In the genomic region with DNA sequence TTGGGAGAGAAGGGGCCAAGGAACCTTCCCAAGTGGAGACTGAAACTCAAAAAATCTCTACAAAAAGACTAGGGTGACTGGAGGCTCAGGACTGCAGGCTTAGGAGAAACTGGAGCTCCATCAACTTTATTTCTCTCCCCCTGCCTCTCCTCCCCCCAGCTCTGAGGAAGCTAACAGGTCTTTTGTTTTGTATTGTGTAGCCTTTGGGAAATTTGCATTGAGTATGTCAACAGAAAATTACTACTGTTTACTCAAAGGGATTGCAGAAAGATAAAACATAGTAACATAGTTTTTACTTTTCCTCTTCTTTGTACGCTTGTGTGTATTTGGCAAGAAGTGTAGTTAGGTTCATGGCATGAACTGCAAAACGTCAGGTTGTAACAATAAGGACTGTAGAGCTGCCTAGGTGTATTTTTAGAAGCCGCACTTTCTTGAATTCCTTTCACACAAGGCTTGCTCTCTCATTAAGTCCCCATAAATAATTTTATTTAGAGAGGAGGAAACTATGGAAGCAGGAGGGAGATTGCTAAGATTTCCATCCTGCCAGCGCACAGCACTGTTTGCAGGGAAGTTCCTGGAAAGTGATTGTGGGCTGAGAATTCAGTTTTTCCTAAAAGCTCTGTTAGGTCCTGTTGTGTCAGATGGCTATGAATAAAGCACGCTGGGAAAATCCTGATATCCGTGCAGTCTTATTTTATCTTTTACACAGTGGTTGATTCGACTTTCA, we compare ENCODE assay signal across 10 cellular contexts. TPM values are rescaled to one million over a fixed set of nuclear protein-coding genes. Genes with fewer than 3 reads are reported as not detected.
A peak's percentile ranks its signal among the peaks of the same experiment; 100 is the strongest.
DNase-seq lines count a peak whose midpoint lies in the region; ATAC-seq, FAIRE-seq and TF ChIP-seq lines count a peak whose summit lies in the region.
"Had no signal": no experiment of that assay in that cellular context is flagged by ENCODE, and none has a peak within 500 bp of the region (broad histone marks: within the 10 kb centered on the region; RNA-seq: fewer than 3 reads in every experiment).

No MANE protein-coding gene starts in this region.

- H2AFZ ChIP-seq in H1 (ENCODE audit: low read length): no peak overlapping the region

- no peak overlapping the region for H2BK120ac ChIP-seq in H1 (replicated peaks; ENCODE audit: low read depth, low read length)

- CTCF ChIA-PET in H1 (lab: Charles Lee; ENCODE audit: partially characterized antibody): interaction anchor here (0.8 to 1.2 kb wide), 3 partner anchors 23 to 57 kb away, joined by 3 to 4 read pairs (median 4); no protein-coding TSS in a partner anchor

- H3K4me2 ChIP-seq in H1 (ENCODE audit: insufficient read depth in 1 of 2, low read depth in 2 of 2, low read length in 2 of 2): peak overlapping the region; percentile 83 to 90

- no peak overlapping the region for H2BK15ac ChIP-seq in H1 (ENCODE audit: low read length)

- no peak for TF ChIP-seq EP300 in H1 (IDR thresholded peaks at IDR 0.05; ENCODE audit: borderline replicate concordance in 1 of 2, low read depth in 2 of 2, low read length in 2 of 2)
- TF ChIP-seq EP300 in esophagus muscularis mucosa (IDR thresholded peaks at IDR 0.05): no peak

- peak; percentile 29 for DNase-seq in H7
- peak; percentile 59 for DNase-seq in NCI-H526 treated with DMSO at 0.1 percent for 48 hours (lab: John Stamatoyannopoulos, UW)
- DNase-seq in H1 (ENCODE audit: low read depth in 1 of 2, low spot score in 2 of 2): no peak
- DNase-seq in NCI-H2081 treated with DMSO at 0.1 percent for 48 hours (lab: John Stamatoyannopoulos, UW): no peak
- no peak for DNase-seq in hepatic stellate cell (ENCODE audit: low spot score)
- no peak for DNase-seq in esophagus muscularis mucosa (ENCODE audit: extremely low spot score)
- DNase-seq: occipital lobe had no signal

- H3K4me3 ChIP-seq in H7 (ENCODE audit: insufficient read depth, low read depth, low read length) (peak overlapping the region; percentile 63), H1 (ENCODE audit: extremely low read depth in 1 of 4, insufficient read depth in 2 of 4, low read depth in 3 of 4, low read length in 4 of 4) (peak overlapping the region; percentile 61 to 92 (median 64)), rectal smooth muscle tissue (ENCODE audit: low read length) (peak overlapping the region; percentile 71), esophagus muscularis mucosa (peak overlapping the region in 2 of 4 donors; percentile 62 to 64)

- peaks cover 0 to 35% of the 10 kb centered on the region in 2 experiments; a peak in 2 of 4 replicates for H3K79me2 ChIP-seq in H1 (ENCODE audit: control insufficient read depth in 1 of 2, insufficient read depth in 2 of 2, low read length in 2 of 2)

- no peak overlapping the region for H2BK5ac ChIP-seq in H1 (ENCODE audit: low read depth, low read length)

- TF ChIP-seq CTCF in H1 (IDR thresholded peaks at IDR 0.05; ENCODE audit: control extremely low read depth in 1 of 3, insufficient read depth in 1 of 3, low read depth in 1 of 3, low read length in 3 of 3) (no peak), esophagus muscularis mucosa (IDR thresholded peaks at IDR 0.05) (no peak)

- H3K23ac ChIP-seq in H1 (ENCODE audit: insufficient read length): no peak overlapping the region

- POLR2A ChIA-PET in H1 (lab: Charles Lee; ENCODE audit: partially characterized antibody): interaction anchor here (1.0 kb wide), 1 partner anchor 14 kb away, joined by 3 read pairs; no protein-coding TSS in a partner anchor

- peaks cover 39% of the 10 kb centered on the region for H3K27me3 ChIP-seq in H7 (ENCODE audit: control insufficient read depth, insufficient read depth, low read length)
- peaks cover 0 to 19% (median 10%) of the 10 kb centered on the region in 4 experiments; a peak in 6 of 7 replicates for H3K27me3 ChIP-seq in H1 (replicated peaks in 1 of 4; ENCODE audit: control insufficient read depth in 3 of 4, extremely low read depth in 1 of 4, insufficient read depth in 3 of 4, low read length in 3 of 4)
- H3K27me3 ChIP-seq in rectal smooth muscle tissue (ENCODE audit: control insufficient read depth, insufficient read depth, low read length): no peaks in the 10 kb centered on the region
- peaks cover 0 to 20% (median 5%) of the 10 kb centered on the region in 4 donors for H3K27me3 ChIP-seq in esophagus muscularis mucosa

- H3K4me1 ChIP-seq in H1 (replicated peaks in 1 of 4; ENCODE audit: control insufficient read depth in 3 of 4, insufficient read depth in 4 of 4, low read length in 3 of 4): peaks cover 0 to 10% (median 4%) of the 10 kb centered on the region in 4 experiments; a peak in 4 of 7 replicates
- no peaks in the 10 kb centered on the region for H3K4me1 ChIP-seq in rectal smooth muscle tissue (ENCODE audit: control insufficient read depth, insufficient read depth, low read length)
- H3K4me1 ChIP-seq in esophagus muscularis mucosa: peaks cover 20 to 30% (median 29%) of the 10 kb centered on the region in 4 donors

- no peak overlapping the region; the same call in 1 of the 2 replicates for H2BK12ac ChIP-seq in H1 (ENCODE audit: low read depth, low read length)

- no peak for FAIRE-seq in H1 (lab: Jason Lieb, UNC)

- H3K9ac ChIP-seq in H1 (replicated peaks in 1 of 4; ENCODE audit: extremely low read depth in 1 of 4, low read depth in 3 of 4, low read length in 3 of 4) (peak overlapping the region in 1 of 4 experiments; percentile 33; a peak in 1 of 7 replicates), rectal smooth muscle tissue (ENCODE audit: low read length) (no peak overlapping the region)
- H3K9ac ChIP-seq: KMS-11 had no signal

- H4K5ac ChIP-seq in H1 (ENCODE audit: insufficient read length, low read depth, low read length): no peak overlapping the region

- no peak overlapping the region for H3K4ac ChIP-seq in H1 (replicated peaks; ENCODE audit: insufficient read length, low read depth, low read length)

- H3K79me1 ChIP-seq in H1 (ENCODE audit: low read depth, low read length): no peaks in the 10 kb centered on the region; the same call in 1 of the 2 replicates

- H4K91ac ChIP-seq in H1 (replicated peaks; ENCODE audit: insufficient read length, low read length): peak overlapping the region; percentile 91

- peak overlapping the region; percentile 77; the same call in 1 of the 2 replicates for H4K8ac ChIP-seq in H1 (ENCODE audit: extremely low read depth, insufficient read depth, low read length)

- no peak for TF ChIP-seq POLR2A in H1 (IDR thresholded peaks at IDR 0.05; ENCODE audit: control extremely low read depth in 1 of 2, low read depth in 2 of 2, low read length in 2 of 2)
- TF ChIP-seq POLR2A in esophagus muscularis mucosa (IDR thresholded peaks at IDR 0.05; ENCODE audit: low read depth): no peak

- peak overlapping the region; percentile 65; the same call in 1 of the 2 replicates for H3K18ac ChIP-seq in H1 (ENCODE audit: extremely low read depth, low read length)

- no peak overlapping the region for H3K14ac ChIP-seq in H1 (ENCODE audit: insufficient read length)

- no peak for TF ChIP-seq RAD21 in H1 (IDR thresholded peaks at IDR 0.05 in 1 of 2, conservative IDR thresholded peaks at IDR 0.05 in 1 of 2; ENCODE audit: low read depth in 2 of 2, low read length in 2 of 2)

- intact Hi-C loops in esophagus muscularis mucosa (cut with DNase I): no loop called here

- H2AK5ac ChIP-seq in H1 (ENCODE audit: low read depth, low read length): peak overlapping the region; percentile 2; the same call in 1 of the 2 replicates

- H3K9me3 ChIP-seq in H1 (ENCODE audit: insufficient read depth in 2 of 2, low read depth in 1 of 2, low read length in 1 of 2) (peaks cover 0 to 8% of the 10 kb centered on the region in 2 experiments; a peak in 1 of 4 replicates), esophagus muscularis mucosa (peaks cover 0 to 9% (median 0%) of the 10 kb centered on the region in 4 donors)

- ATAC-seq in HG03521 (IDR thresholded peaks at IDR 0.05; ENCODE audit: unreplicated experiment): no peak

- peaks cover 20% of the 10 kb centered on the region; the same call in 1 of the 2 replicates for H3K23me2 ChIP-seq in H1 (ENCODE audit: low read depth, low read length)

- WGBS in H1 (ENCODE audit: extremely low coverage in 1 of 2, insufficient coverage in 1 of 2, insufficient read length in 1 of 2, insufficient replicate concordance in 2 of 2, low coverage in 1 of 2, low lambda C conversion rate in 2 of 2, missing lambda C conversion rate in 1 of 2), 2 experiments: 29% methylated on average over 7 of the region's 7 CpGs; no CpG with 5 or more reads in 1 of the 2 experiments
- 18% methylated on average over 7 of the region's 7 CpGs for WGBS in esophagus muscularis mucosa

- H4K20me1 ChIP-seq in H1 (replicated peaks in 1 of 2; ENCODE audit: control insufficient read depth in 1 of 2, insufficient read depth in 2 of 2, low read length in 2 of 2): no peaks in the 10 kb centered on the region

- H3K56ac ChIP-seq in H1 (replicated peaks; ENCODE audit: insufficient read length, low read depth, low read length): no peak overlapping the region

- H3K27ac ChIP-seq in H1 (ENCODE audit: low read depth, low read length) (no peak overlapping the region), rectal smooth muscle tissue (ENCODE audit: low read depth, low read length) (peak overlapping the region; percentile 6), esophagus muscularis mucosa (replicated peaks in 1 of 4) (no peak overlapping the region)
- H3K27ac ChIP-seq: KMS-11 had no signal

- H3K36me3 ChIP-seq in H7 (replicated peaks; ENCODE audit: control insufficient read depth, insufficient read depth, low read length) (no peaks in the 10 kb centered on the region), H1 (ENCODE audit: control insufficient read depth in 2 of 4, insufficient read depth in 4 of 4, low read length in 3 of 4) (peaks cover 0 to 6% (median 3%) of the 10 kb centered on the region in 4 experiments; a peak in 3 of 8 replicates), rectal smooth muscle tissue (ENCODE audit: control insufficient read depth, insufficient read depth, low read length) (no peaks in the 10 kb centered on the region), esophagus muscularis mucosa (no peaks in the 10 kb centered on the region)

- 0 out of 2 replicates have a peak overlapping the region, but pooled peaks have one; percentile 35 for H2BK20ac ChIP-seq in H1 (ENCODE audit: low read length)

TF ChIP-seq in H1, 55 proteins besides CTCF, POLR2A, EP300 and RAD21 (continues in another document):
- TF ChIP-seq SRF (IDR thresholded peaks at IDR 0.05; ENCODE audit: low read depth, low read length): no peak
- no peak for TF ChIP-seq RNF2 (IDR thresholded peaks at IDR 0.05; ENCODE audit: borderline replicate concordance, low read depth, low read length, missing control alignments, poor library complexity, severe bottlenecking)

RNA-seq across cellular contexts. Expression of gene SATB1, which starts 21.1 kb away (rescaled TPM):
- total RNA-seq in H7 (2014; rRNA removed; shearing (Covaris generic)): 7.5 and 8.9 TPM in 2 replicates
- total RNA-seq in H1 (2021; fragmentation: NEBNext Ultra II Directional; extraction: Animal tissue kit (Norgen Biotek cat#: 25700)): 28.0 and 28.4 TPM in 2 replicates
- polyA plus RNA-seq in H1 (2011; rRNA removed): 13.2 and 18.8 TPM in 2 replicates
- polyA plus RNA-seq in H1 (2011; cell fraction: cytosol; rRNA removed): 18.9 TPM
- polyA plus RNA-seq in H1 (2011; cell fraction: nucleus; rRNA removed): 45.8 TPM
- 17.1 to 37.0 TPM (median 24.4 TPM) in 4 replicates for polyA plus RNA-seq in H1 (2012, experiment 1 of 2)
- 1.9 TPM for polyA plus RNA-seq in H1 (2012, experiment 2 of 2)
- polyA plus RNA-seq in H1 (2013, experiment 1 of 2): 29.0 TPM
- polyA plus RNA-seq in H1 (2013, experiment 2 of 2): 28.8 TPM
- 103 and 105 TPM in 2 replicates for polyA minus RNA-seq in H1 (2011; rRNA and poly(A)+ RNA removed)
- 24.1 TPM for polyA minus RNA-seq in H1 (2011; cell fraction: cytosol; rRNA and poly(A)+ RNA removed)
- polyA minus RNA-seq in H1 (2011; cell fraction: nucleus; rRNA and poly(A)+ RNA removed): 108 TPM
- 10 to 100 TPM; 38.1 to 87.4 (median 57.1) TPM for total RNA-seq in esophagus muscularis mucosa

Comparison
In these comparisons a context has a peak if more than half of its experiments do, and no peak if none do; other contexts are left out.
1. DNase-seq: peak in H7 (single experiment) and NCI-H526 treated with DMSO at 0.1 percent for 48 hours (single experiment); none in H1 (0 of 2), NCI-H2081 treated with DMSO at 0.1 percent for 48 hours (single experiment), hepatic stellate cell (single experiment) and esophagus muscularis mucosa (single experiment).